ENCODE assay signal across 14 cellular contexts in genomic region chr11:30310623-30311022, GRCh38. TPM values are rescaled to one million over a fixed set of nuclear protein-coding genes. Genes with fewer than 3 reads are reported as not detected.
DNase-seq lines count a peak whose midpoint lies in the region; ATAC-seq, FAIRE-seq and TF ChIP-seq lines count a peak whose summit lies in the region.
"Had no signal": no experiment of that assay in that cellular context is flagged by ENCODE, and none has a peak within 500 bp of the region (broad histone marks: within the 10 kb centered on the region; RNA-seq: fewer than 3 reads in every experiment).

No MANE protein-coding gene starts in this region.

- RAD21 ChIA-PET in GM12878 (lab: Charles Lee; ENCODE audit: unreplicated experiment): interaction anchor here (1.1 to 1.7 kb wide), 3 partner anchors 10 to 182 kb away, joined by 3 to 6 read pairs (median 3); no protein-coding TSS in a partner anchor

- no peak for TF ChIP-seq RAD21 in GM12878 (IDR thresholded peaks at IDR 0.05; ENCODE audit: insufficient read depth, low read depth, low read length)

- intact Hi-C loops in GM12878 (cut with micrococcal nuclease; ENCODE audit: unreplicated experiment): loop anchor here (2.0 kb wide), 2 partner anchors 48 to 104 kb away; no protein-coding TSS in a partner anchor
- intact Hi-C loops in activated T-helper 2 cell treated with anti-CD3 and anti-CD28 coated beads, Interferon-gamma antibody, Interleukin-2, Interleukin-4, amounts not matched to agents 10 μg/mL and 5 μg/mL and 100 μg/mL, durations not matched to agents 14 hours and 24 hours and 36 hours (cut with micrococcal nuclease): no loop called here

- no peak overlapping the region for H3K4me3 Mint-ChIP-seq in chondrocyte (ENCODE audit: unreplicated experiment)
- no peak overlapping the region for H3K4me3 Mint-ChIP-seq in activated T-helper 2 cell treated with anti-CD3 and anti-CD28 coated beads, Interferon-gamma antibody, Interleukin-2, Interleukin-4, amounts not matched to agents 10 μg/mL and 5 μg/mL and 100 μg/mL, durations not matched to agents 14 hours and 24 hours and 36 hours (ENCODE audit: low read depth)
- H3K4me3 Mint-ChIP-seq: nephron progenitor cell had no signal

- no TSS peak for BruUV-seq in GM12878 (replicated peaks; lab: Mats Ljungman, UMichigan)

- TF ChIP-seq POLR2A in GM12878 (IDR thresholded peaks at IDR 0.05; ENCODE audit: low read depth, low read length): no peak

- POLR2A ChIA-PET in GM12878 (lab: Charles Lee): interaction anchor here (1.0 to 1.6 kb wide), 2 partner anchors 12 to 33 kb away, joined by 3 to 6 read pairs; partner anchors contain the start of gene ARL14EP

- SMC1A ChIA-PET in GM12878 (lab: Charles Lee; ENCODE audit: uncharacterized antibody, unreplicated experiment): interaction anchor here (0.9 to 4.2 kb wide), 7 partner anchors 13 to 182 kb away, joined by 3 to 20 read pairs (median 4); partner anchors contain the start of gene ARL14EP

- H2AFZ ChIP-seq in GM12878 (ENCODE audit: control insufficient read depth, low read depth, low read length): no peak overlapping the region

- H3K4me3 ChIP-seq in GM12878: no peak overlapping the region

- TF ChIP-seq CTCF in GM12878 (IDR thresholded peaks at IDR 0.05 in 2 of 3, conservative IDR thresholded peaks at IDR 0.05 in 1 of 3; ENCODE audit: control insufficient read depth in 2 of 3, extremely low read depth in 1 of 3, insufficient read depth in 1 of 3, low read depth in 3 of 3, low read length in 3 of 3): no peak
- no peak for TF ChIP-seq CTCF in chondrocyte (IDR thresholded peaks at IDR 0.05)

- H3K79me2 ChIP-seq in GM12878 (ENCODE audit: control insufficient read depth, insufficient read depth, low read length): no peaks in the 10 kb centered on the region

- FAIRE-seq in GM12878 (lab: Jason Lieb, UNC): peak; percentile 84
- FAIRE-seq: HepG2 had no signal

- H3K27me3 ChIP-seq in GM12878 (replicated peaks in 1 of 2; ENCODE audit: control insufficient read depth in 2 of 2, insufficient read depth in 2 of 2, low read length in 1 of 2): no peaks in the 10 kb centered on the region

- no peaks in the 10 kb centered on the region for H3K36me3 ChIP-seq in GM12878 (ENCODE audit: control insufficient read depth in 2 of 2, insufficient read depth in 2 of 2, low read length in 1 of 2)

- peak; percentile 59 to 67; a peak in 3 of 4 replicates for TF ChIP-seq EP300 in GM12878 (IDR thresholded peaks at IDR 0.05; ENCODE audit: borderline replicate concordance in 1 of 2, control insufficient read depth in 1 of 2, low read depth in 2 of 2, low read length in 2 of 2)

- in situ Hi-C loops in GM12878 (cut with MboI): no loop called here

- H3K27me3 Mint-ChIP-seq in chondrocyte (ENCODE audit: low read depth): peaks cover 27% of the 10 kb centered on the region
- peaks cover 39% of the 10 kb centered on the region for H3K27me3 Mint-ChIP-seq in activated T-helper 2 cell treated with anti-CD3 and anti-CD28 coated beads, Interferon-gamma antibody, Interleukin-2, Interleukin-4, amounts not matched to agents 10 μg/mL and 5 μg/mL and 100 μg/mL, durations not matched to agents 14 hours and 24 hours and 36 hours (ENCODE audit: low read depth)

- CTCF ChIA-PET in GM12878 (lab: Yijun Ruan, JAX): interaction anchor here (1.0 to 1.8 kb wide), 7 partner anchors 9 to 182 kb away, joined by 3 to 7 read pairs (median 5); partner anchors contain the start of gene ARL14EP

- no peak overlapping the region for H3K9ac ChIP-seq in GM12878 (ENCODE audit: control insufficient read depth, insufficient read depth, low read length)

- H3K4me1 Mint-ChIP-seq in chondrocyte (ENCODE audit: low read depth): no peaks in the 10 kb centered on the region
- H3K4me1 Mint-ChIP-seq in activated T-helper 2 cell treated with anti-CD3 and anti-CD28 coated beads, Interferon-gamma antibody, Interleukin-2, Interleukin-4, amounts not matched to agents 10 μg/mL and 5 μg/mL and 100 μg/mL, durations not matched to agents 14 hours and 24 hours and 36 hours (ENCODE audit: low read depth): peaks cover 3% of the 10 kb centered on the region
- H3K4me1 Mint-ChIP-seq: nephron progenitor cell had no signal

- peaks cover 3% of the 10 kb centered on the region for H3K36me3 Mint-ChIP-seq in chondrocyte (ENCODE audit: low read depth)
- no peaks in the 10 kb centered on the region for H3K36me3 Mint-ChIP-seq in activated T-helper 2 cell treated with anti-CD3 and anti-CD28 coated beads, Interferon-gamma antibody, Interleukin-2, Interleukin-4, amounts not matched to agents 10 μg/mL and 5 μg/mL and 100 μg/mL, durations not matched to agents 14 hours and 24 hours and 36 hours (ENCODE audit: low read depth)

- no peak overlapping the region for H3K27ac Mint-ChIP-seq in chondrocyte (ENCODE audit: unreplicated experiment)
- no peak overlapping the region for H3K27ac Mint-ChIP-seq in activated T-helper 2 cell treated with anti-CD3 and anti-CD28 coated beads, Interferon-gamma antibody, Interleukin-2, Interleukin-4, amounts not matched to agents 10 μg/mL and 5 μg/mL and 100 μg/mL, durations not matched to agents 14 hours and 24 hours and 36 hours
- H3K27ac Mint-ChIP-seq: nephron progenitor cell had no signal

- no peaks in the 10 kb centered on the region for H3K9me3 ChIP-seq in GM12878 (replicated peaks; ENCODE audit: control insufficient read depth, insufficient read depth, low read length)

- DNase-seq in GM12878 (ENCODE audit: low read depth, low spot score) (peak; percentile 53), chondrocyte (ENCODE audit: low spot score) (no peak), NCI-H187 treated with DMSO at 0.1 percent for 48 hours (lab: John Stamatoyannopoulos, UW) (no peak), SK-N-DZ (ENCODE audit: low spot score) (no peak)
- DNase-seq in activated T-helper 2 cell treated with anti-CD3 and anti-CD28 coated beads, Interferon-gamma antibody, Interleukin-2, Interleukin-4, amounts not matched to agents 10 μg/mL and 5 μg/mL and 100 μg/mL, durations not matched to agents 14 hours and 24 hours and 36 hours (ENCODE audit: low spot score): no peak
- DNase-seq: activated CD8-positive, alpha-beta memory T cell treated with anti-CD3 and anti-CD28 coated beads, Interleukin-2, amount 50 U/mL, for 48 hours; amygdala; NCI-H2029 treated with DMSO at 0.1 percent for 48 hours; nephron progenitor cell had no signal

- peak overlapping the region; percentile 26 for H3K4me2 ChIP-seq in GM12878 (ENCODE audit: control insufficient read depth, insufficient read depth)

- peaks cover 6% of the 10 kb centered on the region for H3K9me3 Mint-ChIP-seq in chondrocyte (ENCODE audit: low read depth)
- peaks cover 5% of the 10 kb centered on the region for H3K9me3 Mint-ChIP-seq in activated T-helper 2 cell treated with anti-CD3 and anti-CD28 coated beads, Interferon-gamma antibody, Interleukin-2, Interleukin-4, amounts not matched to agents 10 μg/mL and 5 μg/mL and 100 μg/mL, durations not matched to agents 14 hours and 24 hours and 36 hours

- ATAC-seq in GM18907 (IDR thresholded peaks at IDR 0.05; ENCODE audit: unreplicated experiment) (peak; percentile 98), GM21576 (IDR thresholded peaks at IDR 0.05; ENCODE audit: unreplicated experiment) (peak; percentile 98), HG03066 (IDR thresholded peaks at IDR 0.05; ENCODE audit: low read depth, unreplicated experiment) (peak; percentile 95), GM12878 (peak; percentile 97)
- ATAC-seq: HepG2, left lobe of liver had no signal

- H3K27ac ChIP-seq in GM12878 (ENCODE audit: control insufficient read depth, insufficient read depth): no peak overlapping the region

- 6% methylated on average over 1 of the region's 1 CpG for WGBS in GM12878 (ENCODE audit: insufficient coverage, insufficient replicate concordance, low lambda C conversion rate, missing lambda C conversion rate)

- peaks cover 10% of the 10 kb centered on the region for H3K4me1 ChIP-seq in GM12878 (ENCODE audit: control insufficient read depth, insufficient read depth, low read length)

- H4K20me1 ChIP-seq in GM12878 (ENCODE audit: control insufficient read depth, insufficient read depth): no peaks in the 10 kb centered on the region

TF ChIP-seq in GM12878, 131 proteins besides CTCF, POLR2A, EP300 and RAD21 (continues in another document):
- TF ChIP-seq USF2 (IDR thresholded peaks at IDR 0.05; ENCODE audit: borderline replicate concordance, low read depth, low read length) (no peak), NR2F1 (conservative IDR thresholded peaks at IDR 0.05) (0 out of 2 replicates have a peak, but pooled peaks have one; percentile 24), JUND (IDR thresholded peaks at IDR 0.05; ENCODE audit: low read depth, low read length) (peak; percentile 69; the same call in 1 of the 2 replicates), BCL11A (IDR thresholded peaks at IDR 0.05; ENCODE audit: low read depth, low read length) (peak; percentile 85)

RNA-seq across cellular contexts. Expression of gene ARL14EP, which starts 12.3 kb away (rescaled TPM):
- 85.2 and 89.9 TPM in 2 replicates for total RNA-seq in GM12878 (2013; cell fraction: nucleolus; rRNA removed)
- total RNA-seq in GM12878 (2014; rRNA removed) (21.5 and 26.6 TPM in 2 replicates), GM12878 (2014; rRNA removed; fragmentation: Illumina TruSeq; extraction: Trizol) (28.4 and 30.0 TPM in 2 replicates), GM12878 (2021) (29.8 and 31.7 TPM in 2 replicates), chondrocyte (15.9 to 22.8 TPM (median 18.0 TPM) in 3 replicates)
- 24.9 TPM for polyA plus RNA-seq in GM12878 (2011; ENCODE audit: low read depth)
- polyA plus RNA-seq in GM12878 (2011; rRNA removed) (59.8 and 112 TPM in 2 replicates), GM12878 (2014; fragmentation: Illumina TruSeq; extraction: Trizol) (44.3 and 50.6 TPM in 2 replicates), GM12878 (2014; fragmentation: Nextera tagmentation; extraction: Ambion mirVana) (10 to 100 TPM; 41.3 to 56.7 TPM), GM12878 (2014; rRNA removed) (18.1 and 18.3 TPM in 2 replicates), GM12878 (2016; fragmentation: Nextera tagmentation; extraction: Ambion mirVana) (10 to 100 TPM; 48.8 to 50.8 TPM)
- 11.6 and 16.8 TPM in 2 replicates for polyA plus RNA-seq in GM12878 (2011; cell fraction: cytosol; rRNA removed)
- polyA plus RNA-seq in GM12878 (2011; cell fraction: nucleus; rRNA removed): 27.7 and 27.9 TPM in 2 replicates
- polyA plus RNA-seq in GM12878 (2012): 26.8 and 33.3 TPM in 2 replicates
- 16.3 and 36.1 TPM in 2 replicates for polyA minus RNA-seq in GM12878 (2011; rRNA and poly(A)+ RNA removed)
- 8.3 and 14.8 TPM in 2 replicates for polyA minus RNA-seq in GM12878 (2011; cell fraction: cytosol; rRNA and poly(A)+ RNA removed)
- 29.4 and 32.7 TPM in 2 replicates for polyA minus RNA-seq in GM12878 (2011; cell fraction: nucleus; rRNA and poly(A)+ RNA removed)
- 35.8 TPM in 2 replicates for total RNA-seq in activated T-helper 2 cell treated with anti-CD3 and anti-CD28 coated beads, Interferon-gamma antibody, Interleukin-2, Interleukin-4, amounts not matched to agents 10 μg/mL and 5 μg/mL and 100 μg/mL, durations not matched to agents 14 hours and 24 hours and 36 hours
- polyA plus RNA-seq in SK-N-DZ (2014; cell fraction: cytosol; rRNA removed): 19.9 and 25.2 TPM in 2 replicates
- polyA plus RNA-seq in SK-N-DZ (2014; cell fraction: nucleus; rRNA removed): 22.6 and 28.3 TPM in 2 replicates
